8 cellular contexts compared by ENCODE assay signal in the genomic region with DNA sequence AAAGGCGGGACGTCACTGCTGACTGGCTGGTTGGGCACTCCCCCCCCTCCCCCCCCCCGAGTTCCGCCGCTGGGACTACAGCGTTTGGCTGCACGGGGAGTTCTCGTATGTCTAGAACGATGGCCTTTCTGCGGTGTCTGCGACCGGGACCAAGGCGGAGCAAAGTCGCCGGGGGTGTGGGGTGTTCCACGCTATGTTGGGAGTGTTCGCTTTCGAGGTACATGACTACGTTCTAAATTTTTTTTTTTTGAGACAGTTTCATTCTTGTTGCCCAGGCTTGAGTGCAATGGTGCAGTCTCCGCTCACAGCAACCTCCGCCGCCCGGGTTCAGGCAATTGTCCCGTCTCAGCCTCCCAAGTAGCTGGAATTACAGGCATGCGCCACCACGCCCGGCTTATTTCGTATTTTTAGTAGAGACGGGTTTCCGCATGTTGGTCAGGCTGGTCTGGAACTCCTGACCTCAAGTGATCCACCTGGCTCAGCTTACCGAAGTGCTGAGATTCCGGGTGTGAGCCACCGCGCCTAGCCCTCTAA. TPM values are rescaled to one million over a fixed set of nuclear protein-coding genes. Genes with fewer than 3 reads are reported as not detected.
A peak's percentile ranks its signal among the peaks of the same experiment; 100 is the strongest.
DNase-seq lines count a peak whose midpoint lies in the region; ATAC-seq and TF ChIP-seq lines count a peak whose summit lies in the region.

No MANE protein-coding gene starts in this region.

- TF ChIP-seq POLR2A in tibial nerve (IDR thresholded peaks at IDR 0.05): no peak

- peak overlapping the region; percentile 97 to 100 for H3K27ac ChIP-seq in left lung
- H3K27ac ChIP-seq in tibial nerve: peak overlapping the region; percentile 99

- no peak for DNase-seq in activated naive CD4-positive, alpha-beta T cell treated with anti-CD3 and anti-CD28 coated beads, Interleukin-2, amount 10 ng/mL, durations not matched to agents 7 days and 5 days
- no peak for DNase-seq in activated naive CD4-positive, alpha-beta T cell treated with Interleukin-2 at 50 U/mL for 16 hours
- DNase-seq in activated naive CD8-positive, alpha-beta T cell treated with anti-CD3 and anti-CD28 coated beads, Interleukin-2, amount 50 U/mL, for 24 hours: no peak
- DNase-seq in left lung: no peak
- DNase-seq in tibial nerve (ENCODE audit: low spot score in 2 of 2): no peak
- DNase-seq in midbrain (lab: John Stamatoyannopoulos, UW): no peak
- no peak for DNase-seq in NAMALWA (ENCODE audit: low spot score)
- DNase-seq in stimulated activated naive CD4-positive, alpha-beta T cell (lab: John Stamatoyannopoulos, UW): no peak

- peaks cover 0 to 14% of the 10 kb centered on the region in 2 donors for H3K36me3 ChIP-seq in left lung
- H3K36me3 ChIP-seq in tibial nerve: peaks cover 0 to 27% (median 0%) of the 10 kb centered on the region in 3 donors

- H3K4me1 Mint-ChIP-seq in activated naive CD4-positive, alpha-beta T cell treated with anti-CD3 and anti-CD28 coated beads, Interleukin-2, amount 10 ng/mL, durations not matched to agents 7 days and 5 days: peaks cover 70% of the 10 kb centered on the region
- H3K4me1 Mint-ChIP-seq in activated naive CD8-positive, alpha-beta T cell treated with anti-CD3 and anti-CD28 coated beads, Interleukin-2, amount 50 U/mL, for 24 hours: peaks cover 68% of the 10 kb centered on the region

- peak overlapping the region; percentile 97 for H3K27ac Mint-ChIP-seq in activated naive CD4-positive, alpha-beta T cell treated with anti-CD3 and anti-CD28 coated beads, Interleukin-2, amount 10 ng/mL, durations not matched to agents 7 days and 5 days
- H3K27ac Mint-ChIP-seq in activated naive CD8-positive, alpha-beta T cell treated with anti-CD3 and anti-CD28 coated beads, Interleukin-2, amount 50 U/mL, for 24 hours: peak overlapping the region; percentile 95

- peak overlapping the region; percentile 97 for H3K4me3 Mint-ChIP-seq in activated naive CD4-positive, alpha-beta T cell treated with anti-CD3 and anti-CD28 coated beads, Interleukin-2, amount 10 ng/mL, durations not matched to agents 7 days and 5 days
- H3K4me3 Mint-ChIP-seq in activated naive CD8-positive, alpha-beta T cell treated with anti-CD3 and anti-CD28 coated beads, Interleukin-2, amount 50 U/mL, for 24 hours: peak overlapping the region; percentile 96

- CTCF ChIA-PET in activated naive CD4-positive, alpha-beta T cell treated with anti-CD3 and anti-CD28 coated beads, Interleukin-2, amount 10 ng/mL, durations not matched to agents 7 days and 5 days (lab: Charles Lee): no interaction called here

- H3K27me3 ChIP-seq in left lung (no peaks in the 10 kb centered on the region), tibial nerve (no peaks in the 10 kb centered on the region)

- TF ChIP-seq CTCF in left lung (IDR thresholded peaks at IDR 0.05): no peak
- no peak for TF ChIP-seq CTCF in tibial nerve (IDR thresholded peaks at IDR 0.05)

- H3K4me3 ChIP-seq in left lung (peak overlapping the region; percentile 52 to 89), tibial nerve (peak overlapping the region; percentile 84 to 98 (median 84))

- intact Hi-C loops in left lung (cut with DNase I): no loop called here

- no peaks in the 10 kb centered on the region for H3K9me3 Mint-ChIP-seq in activated naive CD4-positive, alpha-beta T cell treated with anti-CD3 and anti-CD28 coated beads, Interleukin-2, amount 10 ng/mL, durations not matched to agents 7 days and 5 days
- no peaks in the 10 kb centered on the region for H3K9me3 Mint-ChIP-seq in activated naive CD8-positive, alpha-beta T cell treated with anti-CD3 and anti-CD28 coated beads, Interleukin-2, amount 50 U/mL, for 24 hours

- H3K9me3 ChIP-seq in left lung (no peaks in the 10 kb centered on the region), tibial nerve (no peaks in the 10 kb centered on the region)

- WGBS in tibial nerve, 2 donors: 0 to 1% methylated on average over 22 to 31 of the region's 34 CpGs

- H3K4me1 ChIP-seq in left lung (peaks cover 11 to 69% of the 10 kb centered on the region in 2 donors), tibial nerve (peaks cover 0 to 70% (median 26%) of the 10 kb centered on the region in 4 donors)

- TF ChIP-seq EP300 in tibial nerve (IDR thresholded peaks at IDR 0.05): no peak

- ATAC-seq in activated naive CD8-positive, alpha-beta T cell treated with anti-CD3 and anti-CD28 coated beads, Interleukin-2, amount 50 U/mL, for 24 hours: no peak
- ATAC-seq in left lung: no peak

- H3K27me3 Mint-ChIP-seq in activated naive CD4-positive, alpha-beta T cell treated with anti-CD3 and anti-CD28 coated beads, Interleukin-2, amount 10 ng/mL, durations not matched to agents 7 days and 5 days: peaks cover 4% of the 10 kb centered on the region
- H3K27me3 Mint-ChIP-seq in activated naive CD8-positive, alpha-beta T cell treated with anti-CD3 and anti-CD28 coated beads, Interleukin-2, amount 50 U/mL, for 24 hours: no peaks in the 10 kb centered on the region

- H3K36me3 Mint-ChIP-seq in activated naive CD4-positive, alpha-beta T cell treated with anti-CD3 and anti-CD28 coated beads, Interleukin-2, amount 10 ng/mL, durations not matched to agents 7 days and 5 days: peaks cover 56% of the 10 kb centered on the region
- H3K36me3 Mint-ChIP-seq in activated naive CD8-positive, alpha-beta T cell treated with anti-CD3 and anti-CD28 coated beads, Interleukin-2, amount 50 U/mL, for 24 hours (ENCODE audit: low read depth): peaks cover 49% of the 10 kb centered on the region

RNA-seq across cellular contexts. Expression of a gene that starts 0.6 kb away (rescaled TPM):
- total RNA-seq in left lung (100 to 1,000 TPM in 1 of 2 donors, 10 to 100 TPM in 1; 61.1 to 101 TPM), tibial nerve (10 to 100 TPM; 25.5 to 41.0 (median 33.4) TPM)

RNA-seq across cellular contexts. Expression of a gene that starts 6.7 kb away (rescaled TPM):
- total RNA-seq in left lung: 10 to 100 TPM; 16.1 to 23.8 TPM
- total RNA-seq in tibial nerve: 10 to 100 TPM in 3 of 4 donors, 1 to 10 TPM in 1; 9.6 to 14.4 (median 12.9) TPM

RNA-seq across cellular contexts. Expression of a gene that starts 23.8 kb away (rescaled TPM):
- not detected for total RNA-seq in left lung
- under 1 TPM in 1 of 4 donors, not detected in 3; 0.30 TPM for total RNA-seq in tibial nerve
